Comparison of ENCODE assay signal across 14 cellular contexts in genomic region chr3:190252080-190252479, GRCh38.
DNase-seq lines count a peak whose midpoint lies in the region; ATAC-seq and TF ChIP-seq lines count a peak whose summit lies in the region.
"Had no signal": no experiment of that assay in that cellular context is flagged by ENCODE, and none has a peak within 500 bp of the region (broad histone marks: within the 10 kb centered on the region; RNA-seq: fewer than 3 reads in every experiment).

No MANE protein-coding gene starts in this region.

- H3K36me3 ChIP-seq in BJ (ENCODE audit: control insufficient read depth, insufficient read depth, low read length) (no peaks in the 10 kb centered on the region), liver (ENCODE audit: control insufficient read depth in 4 of 4, insufficient read depth in 3 of 4, low read depth in 1 of 4, low read length in 3 of 4) (no peaks in the 10 kb centered on the region)
- H3K36me3 ChIP-seq: heart right ventricle, thoracic aorta had no signal

- POLR2A ChIA-PET in BJ (lab: Charles Lee) = no interaction called here

- CTCF ChIA-PET in BJ (lab: Yijun Ruan, JAX) = no interaction called here

- no peak overlapping the region for H3K27ac ChIP-seq in liver (ENCODE audit: low read depth in 1 of 2, low read length in 2 of 2)
- H3K27ac ChIP-seq: coronary artery, heart right ventricle, thoracic aorta had no signal

- H3K9me3 Mint-ChIP-seq in chondrocyte (ENCODE audit: low read depth) = peaks cover 4% of the 10 kb centered on the region

- no peak for TF ChIP-seq CTCF in BJ (IDR thresholded peaks at IDR 0.05; ENCODE audit: insufficient read depth, low read depth, low read length)
- no peak for TF ChIP-seq CTCF in astrocyte of the spinal cord (IDR thresholded peaks at IDR 0.05; ENCODE audit: low read depth, low read length)
- no peak for TF ChIP-seq CTCF in liver (IDR thresholded peaks at IDR 0.05; ENCODE audit: low read depth, low read length, missing input control)
- no peak for TF ChIP-seq CTCF in chondrocyte (IDR thresholded peaks at IDR 0.05)

- WGBS in liver = 85% methylated on average over 1 of the region's 1 CpG

- peak; percentile 20 to 40 for TF ChIP-seq RAD21 in liver (IDR thresholded peaks at IDR 0.05)

- H3K4me3 ChIP-seq in BJ (ENCODE audit: low read depth, low read length) (no peak overlapping the region), astrocyte of the spinal cord (ENCODE audit: low read depth, low read length) (no peak overlapping the region), liver (ENCODE audit: low read depth in 1 of 3, low read length in 3 of 3) (no peak overlapping the region)
- H3K4me3 ChIP-seq: coronary artery, heart right ventricle, thoracic aorta had no signal

- no peak for ATAC-seq in GM21737 (IDR thresholded peaks at IDR 0.05; ENCODE audit: unreplicated experiment)
- ATAC-seq: activated CD4-positive, alpha-beta T cell treated with anti-CD3 and anti-CD28 coated beads for 36 hours had no signal

- H3K9ac ChIP-seq in liver (ENCODE audit: low read depth in 1 of 2, low read length in 2 of 2) = no peak overlapping the region

- no peaks in the 10 kb centered on the region for H3K36me3 Mint-ChIP-seq in chondrocyte (ENCODE audit: low read depth)
- H3K36me3 Mint-ChIP-seq: CD4-positive, CD25-positive, alpha-beta regulatory T cell had no signal

- H3K4me3 Mint-ChIP-seq in chondrocyte (ENCODE audit: unreplicated experiment) = no peak overlapping the region
- H3K4me3 Mint-ChIP-seq: activated CD4-positive, alpha-beta T cell treated with anti-CD3 and anti-CD28 coated beads for 36 hours; CD4-positive, CD25-positive, alpha-beta regulatory T cell had no signal

- H3K27me3 Mint-ChIP-seq in chondrocyte (ENCODE audit: low read depth) = no peaks in the 10 kb centered on the region
- H3K27me3 Mint-ChIP-seq: CD4-positive, CD25-positive, alpha-beta regulatory T cell had no signal

- peaks cover 10% of the 10 kb centered on the region for H3K4me1 Mint-ChIP-seq in chondrocyte (ENCODE audit: low read depth)
- H3K4me1 Mint-ChIP-seq: activated CD4-positive, alpha-beta T cell treated with anti-CD3 and anti-CD28 coated beads for 36 hours; CD4-positive, CD25-positive, alpha-beta regulatory T cell had no signal

- H3K9me3 ChIP-seq in liver (ENCODE audit: control insufficient read depth in 4 of 4, low read length in 3 of 4) = no peaks in the 10 kb centered on the region
- H3K9me3 ChIP-seq: heart right ventricle, thoracic aorta had no signal

- in situ Hi-C loops in astrocyte of the spinal cord (cut with HindIII; ENCODE audit: low sequenced_read_pairs) = no loop called here

- no peaks in the 10 kb centered on the region for H3K27me3 ChIP-seq in BJ (ENCODE audit: control insufficient read depth, insufficient read depth, low read length)
- H3K27me3 ChIP-seq in liver (ENCODE audit: control insufficient read depth in 4 of 4, insufficient read depth in 4 of 4, low read length in 3 of 4) = no peaks in the 10 kb centered on the region

- H3K27ac Mint-ChIP-seq in chondrocyte (ENCODE audit: unreplicated experiment) = no peak overlapping the region
- H3K27ac Mint-ChIP-seq: activated CD4-positive, alpha-beta T cell treated with anti-CD3 and anti-CD28 coated beads for 36 hours; CD4-positive, CD25-positive, alpha-beta regulatory T cell had no signal

- DNase-seq in BJ (ENCODE audit: low read depth) (peak; percentile 31), M059J (ENCODE audit: low read depth) (peak; percentile 12), astrocyte of the spinal cord (ENCODE audit: low read depth, low spot score) (peak; percentile 44), hippocampal formation (lab: John Stamatoyannopoulos, UW) (no peak), chondrocyte (ENCODE audit: low spot score) (no peak)
- DNase-seq in activated CD4-positive, alpha-beta T cell treated with anti-CD3 and anti-CD28 coated beads, Interleukin-2, amount 50 U/mL, for 4 hours = no peak
- DNase-seq: activated CD4-positive, alpha-beta T cell treated with anti-CD3 and anti-CD28 coated beads for 36 hours; CD4-positive, CD25-positive, alpha-beta regulatory T cell; heart right ventricle; midbrain had no signal

- H3K4me1 ChIP-seq in liver (ENCODE audit: control insufficient read depth in 4 of 4, insufficient read depth in 4 of 4, low read length in 3 of 4) = no peaks in the 10 kb centered on the region
- H3K4me1 ChIP-seq: heart right ventricle had no signal

TF ChIP-seq in liver, 16 proteins besides CTCF, POLR2A, EP300 and RAD21:
- TF ChIP-seq FOXA1 (IDR thresholded peaks at IDR 0.05) (no peak), HNF4A (conservative IDR thresholded peaks at IDR 0.05) (peak; percentile 37 to 39), HNF4G (IDR thresholded peaks at IDR 0.05) (no peak), NR2F2 (IDR thresholded peaks at IDR 0.05) (no peak), ATF3 (IDR thresholded peaks at IDR 0.05) (peak; percentile 76), RXRA (IDR thresholded peaks at IDR 0.05) (peak; percentile 17 to 40), ZBTB33 (IDR thresholded peaks at IDR 0.05) (no peak), JUND (IDR thresholded peaks at IDR 0.05) (peak; percentile 31 to 51), TAF1 (conservative IDR thresholded peaks at IDR 0.05) (no peak), GABPA (IDR thresholded peaks at IDR 0.05 in 1 of 2, conservative IDR thresholded peaks at IDR 0.05 in 1 of 2) (no peak), FOXA2 (IDR thresholded peaks at IDR 0.05) (no peak), SP1 (IDR thresholded peaks at IDR 0.05) (peak; percentile 7), EGR1 (IDR thresholded peaks at IDR 0.05; ENCODE audit: low read depth in 2 of 2) (no peak), YY1 (IDR thresholded peaks at IDR 0.05) (no peak)
- TF ChIP-seq, protein P1, sequence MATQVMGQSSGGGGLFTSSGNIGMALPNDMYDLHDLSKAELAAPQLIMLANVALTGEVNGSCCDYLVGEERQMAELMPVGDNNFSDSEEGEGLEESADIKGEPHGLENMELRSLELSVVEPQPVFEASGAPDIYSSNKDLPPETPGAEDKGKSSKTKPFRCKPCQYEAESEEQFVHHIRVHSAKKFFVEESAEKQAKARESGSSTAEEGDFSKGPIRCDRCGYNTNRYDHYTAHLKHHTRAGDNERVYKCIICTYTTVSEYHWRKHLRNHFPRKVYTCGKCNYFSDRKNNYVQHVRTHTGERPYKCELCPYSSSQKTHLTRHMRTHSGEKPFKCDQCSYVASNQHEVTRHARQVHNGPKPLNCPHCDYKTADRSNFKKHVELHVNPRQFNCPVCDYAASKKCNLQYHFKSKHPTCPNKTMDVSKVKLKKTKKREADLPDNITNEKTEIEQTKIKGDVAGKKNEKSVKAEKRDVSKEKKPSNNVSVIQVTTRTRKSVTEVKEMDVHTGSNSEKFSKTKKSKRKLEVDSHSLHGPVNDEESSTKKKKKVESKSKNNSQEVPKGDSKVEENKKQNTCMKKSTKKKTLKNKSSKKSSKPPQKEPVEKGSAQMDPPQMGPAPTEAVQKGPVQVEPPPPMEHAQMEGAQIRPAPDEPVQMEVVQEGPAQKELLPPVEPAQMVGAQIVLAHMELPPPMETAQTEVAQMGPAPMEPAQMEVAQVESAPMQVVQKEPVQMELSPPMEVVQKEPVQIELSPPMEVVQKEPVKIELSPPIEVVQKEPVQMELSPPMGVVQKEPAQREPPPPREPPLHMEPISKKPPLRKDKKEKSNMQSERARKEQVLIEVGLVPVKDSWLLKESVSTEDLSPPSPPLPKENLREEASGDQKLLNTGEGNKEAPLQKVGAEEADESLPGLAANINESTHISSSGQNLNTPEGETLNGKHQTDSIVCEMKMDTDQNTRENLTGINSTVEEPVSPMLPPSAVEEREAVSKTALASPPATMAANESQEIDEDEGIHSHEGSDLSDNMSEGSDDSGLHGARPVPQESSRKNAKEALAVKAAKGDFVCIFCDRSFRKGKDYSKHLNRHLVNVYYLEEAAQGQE (IDR thresholded peaks at IDR 0.05) = no peak
- TF ChIP-seq, protein P2, sequence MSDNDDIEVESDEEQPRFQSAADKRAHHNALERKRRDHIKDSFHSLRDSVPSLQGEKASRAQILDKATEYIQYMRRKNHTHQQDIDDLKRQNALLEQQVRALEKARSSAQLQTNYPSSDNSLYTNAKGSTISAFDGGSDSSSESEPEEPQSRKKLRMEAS (IDR thresholded peaks at IDR 0.05) = no peak

Comparison
In these comparisons a context has a peak if more than half of its experiments do, and no peak if none do; other contexts are left out.
1. DNase-seq: peak in BJ (single experiment), M059J (single experiment) and astrocyte of the spinal cord (single experiment); none in hippocampal formation (0 of 2), chondrocyte (single experiment) and activated CD4-positive, alpha-beta T cell treated with anti-CD3 and anti-CD28 coated beads, Interleukin-2, amount 50 U/mL, for 4 hours (0 of 2).